Comparison of ENCODE assay signal across 8 cellular contexts in the genomic region with DNA sequence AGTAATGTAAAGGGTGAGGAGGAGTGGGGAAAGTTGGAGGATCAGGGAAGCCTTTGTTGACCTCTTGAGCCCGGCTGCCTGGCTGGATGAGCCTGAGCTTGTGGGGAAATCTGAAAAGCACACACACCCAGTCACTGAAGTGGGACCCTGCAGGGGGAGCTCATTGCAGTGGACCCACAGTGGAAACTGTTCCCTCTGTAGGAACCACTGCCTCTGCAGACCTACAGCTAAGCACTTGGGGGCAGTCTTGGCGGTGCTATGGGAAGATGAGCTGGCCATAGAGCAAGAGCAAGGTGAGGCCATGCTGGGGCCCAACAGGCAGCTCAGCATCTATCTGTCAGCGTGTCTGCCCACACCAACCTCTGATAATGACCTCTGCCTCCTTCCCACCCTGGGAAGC.
DNase-seq lines count a peak whose midpoint lies in the region; ATAC-seq and TF ChIP-seq lines count a peak whose summit lies in the region.

No MANE protein-coding gene starts in this region.

- no peak for ATAC-seq in GM18517 (IDR thresholded peaks at IDR 0.05; ENCODE audit: unreplicated experiment)

- no peaks in the 10 kb centered on the region for H3K27me3 Mint-ChIP-seq in Calu3 (ENCODE audit: unreplicated experiment)

- no peaks in the 10 kb centered on the region for H3K9me3 ChIP-seq in cardiac muscle cell (ENCODE audit: low read depth)

- peaks cover 18% of the 10 kb centered on the region for H3K9me3 Mint-ChIP-seq in Calu3 (ENCODE audit: low read depth, unreplicated experiment)

- H3K36me3 Mint-ChIP-seq in Calu3 (ENCODE audit: insufficient read depth, unreplicated experiment), result no peaks in the 10 kb centered on the region

- H3K4me1 ChIP-seq in cardiac muscle cell (ENCODE audit: low read depth), result no peaks in the 10 kb centered on the region

- intact Hi-C loops in cardiac septum (cut with DNase I) (loop anchor here (10.0 kb wide), 1 partner anchor 1170 kb away; no protein-coding TSS in a partner anchor), Calu3 (cut with micrococcal nuclease; ENCODE audit: unreplicated experiment) (no loop called here)

- no peaks in the 10 kb centered on the region for H3K4me1 Mint-ChIP-seq in Calu3 (ENCODE audit: low read depth, unreplicated experiment)

- DNase-seq in cardiac muscle cell (ENCODE audit: low read depth in 1 of 2, low spot score in 1 of 2) (peak; percentile 63 to 78), cardiac septum (ENCODE audit: low spot score) (no peak), fibroblast of peridontal ligament (ENCODE audit: extremely low read depth) (peak; percentile 55), smooth muscle cell of the brain vasculature (ENCODE audit: low read depth, low spot score) (peak; percentile 36), Calu3 (no peak), coronary artery (ENCODE audit: low spot score) (no peak)
- peak; percentile 32 to 45 for DNase-seq in activated CD4-positive, alpha-beta T cell treated with anti-CD3 and anti-CD28 coated beads for 4 hours

- H3K27ac Mint-ChIP-seq in Calu3 (ENCODE audit: unreplicated experiment), result no peak overlapping the region

- H3K4me3 Mint-ChIP-seq in Calu3 (ENCODE audit: low read depth, unreplicated experiment), result no peak overlapping the region

- TF ChIP-seq CTCF in cardiac muscle cell (IDR thresholded peaks at IDR 0.05; ENCODE audit: low read depth, low read length) (peak; percentile 76), Calu3 (IDR thresholded peaks at IDR 0.05; ENCODE audit: unreplicated experiment) (no peak), coronary artery (IDR thresholded peaks at IDR 0.05) (no peak)

- no peak overlapping the region for H3K27ac ChIP-seq in cardiac muscle cell
- no peak overlapping the region for H3K27ac ChIP-seq in coronary artery

- no peak overlapping the region for H3K4me3 ChIP-seq in cardiac muscle cell
- H3K4me3 ChIP-seq in coronary artery, result no peak overlapping the region

- CTCF ChIA-PET in Calu3 (lab: Charles Lee), result no interaction called here

- H3K27me3 ChIP-seq in cardiac muscle cell, result peaks cover 16% of the 10 kb centered on the region

- no peaks in the 10 kb centered on the region for H3K36me3 ChIP-seq in cardiac muscle cell

- no TSS peak for BruUV-seq in Calu3 (replicated peaks; lab: Mats Ljungman, UMichigan)

Comparison
In these comparisons a context has a peak if more than half of its experiments do, and no peak if none do; other contexts are left out.
1. DNase-seq: peak in cardiac muscle cell (2 of 2), activated CD4-positive, alpha-beta T cell treated with anti-CD3 and anti-CD28 coated beads for 4 hours (2 of 2), fibroblast of peridontal ligament (single experiment) and smooth muscle cell of the brain vasculature (single experiment); none in cardiac septum (single experiment), Calu3 (single experiment) and coronary artery (single experiment).